7 cellular contexts compared by ENCODE assay signal in genomic region chr5:129027260-129027659, GRCh38.
"Had no signal": no experiment of that assay in that cellular context is flagged by ENCODE, and none has a peak within 500 bp of the region (broad histone marks: within the 10 kb centered on the region; RNA-seq: fewer than 3 reads in every experiment).

No MANE protein-coding gene starts in this region.

- DNase-seq: GM23248, GOT3, H7, HFFc6 had no signal

- H3K9ac ChIP-seq: GM23248 had no signal

- H3K9me3 ChIP-seq: HAP-1 had no signal

- H3K27ac ChIP-seq: GM23248, HL-60 had no signal

- H3K4me3 ChIP-seq: GM23248, HAP-1 had no signal

- H3K36me3 ChIP-seq: HAP-1 had no signal

- H2AFZ ChIP-seq: GM23248 had no signal

- FAIRE-seq: HepG2 had no signal

- H3K4me1 ChIP-seq: HAP-1 had no signal
